Comparison of ENCODE assay signal across 4 cellular contexts in the genomic region with DNA sequence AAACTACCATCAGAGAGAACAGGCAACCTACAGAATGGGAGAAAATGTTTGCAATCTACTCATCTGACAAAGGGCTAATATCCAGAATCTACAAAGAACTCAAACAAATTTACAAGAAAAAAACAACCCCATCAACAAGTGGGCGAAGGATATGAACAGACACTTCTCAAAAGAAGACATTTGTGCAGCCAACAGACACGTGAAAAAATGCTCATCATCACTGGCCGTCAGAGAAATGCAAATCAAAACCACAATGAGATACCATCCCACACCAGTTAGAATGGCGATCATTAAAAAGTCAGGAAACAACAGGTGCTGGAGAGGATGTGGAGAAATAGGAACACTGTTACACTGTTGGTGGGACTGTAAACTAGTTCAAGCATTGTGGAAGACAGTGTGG. TPM values are rescaled to one million over a fixed set of nuclear protein-coding genes. Genes with fewer than 3 reads are reported as not detected.
"Had no signal": no experiment of that assay in that cellular context is flagged by ENCODE, and none has a peak within 500 bp of the region (broad histone marks: within the 10 kb centered on the region; RNA-seq: fewer than 3 reads in every experiment).

No MANE protein-coding gene starts in this region.

RNA-seq across cellular contexts. Expression of gene VPREB1, which starts 51.6 kb away (rescaled TPM):
- total RNA-seq: LHCN-M2, M059J, MCF 10A, NCI-H460 had no signal
